Comparison of ENCODE assay signal across 28 cellular contexts in the genomic region with DNA sequence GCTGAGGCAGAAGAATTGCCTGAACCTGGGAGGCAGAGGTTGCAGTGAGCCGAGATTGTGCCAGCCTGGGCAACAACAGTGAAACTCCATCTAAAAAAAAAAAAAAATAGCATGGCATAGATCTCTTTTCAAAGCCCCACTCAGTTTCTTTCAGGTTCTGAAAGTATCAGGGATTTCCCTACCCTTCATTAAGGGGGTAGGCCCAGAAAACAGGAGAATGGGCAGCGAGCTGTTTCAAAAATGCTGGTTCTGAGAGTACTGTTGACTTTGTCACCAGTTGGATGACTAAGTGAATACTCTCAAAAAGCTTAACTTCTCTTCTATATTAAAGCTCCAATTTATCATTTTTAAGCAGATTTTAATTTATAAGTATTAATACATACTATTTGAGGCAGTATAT.
"Had no signal": no experiment of that assay in that cellular context is flagged by ENCODE, and none has a peak within 500 bp of the region (broad histone marks: within the 10 kb centered on the region; RNA-seq: fewer than 3 reads in every experiment).

No MANE protein-coding gene starts in this region.

- DNase-seq: colonic mucosa; cortex of kidney; effector CD8-positive, alpha-beta T cell; effector memory CD8-positive, alpha-beta T cell; endodermal cell; erythroblast; esophagus squamous epithelium; foreskin fibroblast; foreskin melanocyte; gastrocnemius medialis; glutamatergic neuron; head of caudate nucleus; heart right ventricle; hippocampal formation; left cardiac atrium; left lung; left ventricle myocardium superior; lower lobe of right lung; mesenchymal stem cell; mucosa of descending colon; naive B cell had no signal

- H3K4me1 Mint-ChIP-seq: mesothelial cell of epicardium, naive B cell had no signal

- H3K36me3 ChIP-seq: colonic mucosa, gastrocnemius medialis had no signal

- H3K27me3 ChIP-seq: colonic mucosa, esophagus squamous epithelium, gastrocnemius medialis, heart right ventricle, left lung had no signal

- H3K4me1 ChIP-seq: colonic mucosa, esophagus squamous epithelium, gastrocnemius medialis had no signal

- H3K9me3 Mint-ChIP-seq: dendritic cell treated with granulocyte-macrophage colony-stimulating factor and Interleukin-4, amounts not matched to agents 40 ng/mL and 50 ng/mL, for 4 days; effector memory CD8-positive, alpha-beta T cell; endodermal cell; mesothelial cell of epicardium had no signal

- H3K36me3 Mint-ChIP-seq: mesothelial cell of epicardium had no signal

- H3K27me3 Mint-ChIP-seq: dendritic cell treated with granulocyte-macrophage colony-stimulating factor and Interleukin-4, amounts not matched to agents 40 ng/mL and 50 ng/mL, for 4 days; effector memory CD8-positive, alpha-beta T cell; naive B cell had no signal

- FAIRE-seq: endometrium, islet of Langerhans, keratinocyte had no signal

- H3K4me3 ChIP-seq: colonic mucosa, esophagus squamous epithelium, gastrocnemius medialis, heart right ventricle, left lung, lower lobe of right lung, mucosa of descending colon had no signal

- H3K27ac ChIP-seq: colonic mucosa, epithelial cell of prostate, esophagus squamous epithelium, gastrocnemius medialis, heart right ventricle, left lung, lower lobe of right lung had no signal

- H3K27ac Mint-ChIP-seq: dendritic cell treated with granulocyte-macrophage colony-stimulating factor and Interleukin-4, amounts not matched to agents 40 ng/mL and 50 ng/mL, for 4 days; effector memory CD8-positive, alpha-beta T cell; endodermal cell; mesothelial cell of epicardium; naive B cell had no signal

- H3K9me3 ChIP-seq: colonic mucosa, esophagus squamous epithelium, gastrocnemius medialis, heart right ventricle, left lung, lower lobe of right lung, mucosa of descending colon had no signal

- ATAC-seq: effector memory CD8-positive, alpha-beta T cell; esophagus mucosa; gastrocnemius medialis; heart right ventricle; left cardiac atrium; left lung; left ventricle myocardium superior; lower lobe of right lung; mucosa of descending colon had no signal

- H3K4me3 Mint-ChIP-seq: dendritic cell treated with granulocyte-macrophage colony-stimulating factor and Interleukin-4, amounts not matched to agents 40 ng/mL and 50 ng/mL, for 4 days; effector memory CD8-positive, alpha-beta T cell; endodermal cell; mesothelial cell of epicardium; naive B cell had no signal
